15 cellular contexts compared by ENCODE assay signal in genomic region chr12:120006248-120006975, GRCh38. TPM values are rescaled to one million over a fixed set of nuclear protein-coding genes. Genes with fewer than 3 reads are reported as not detected.
A peak's percentile ranks its signal among the peaks of the same experiment; 100 is the strongest.
DNase-seq lines count a peak whose midpoint lies in the region; ATAC-seq, FAIRE-seq and TF ChIP-seq lines count a peak whose summit lies in the region.
"Had no signal": no experiment of that assay in that cellular context is flagged by ENCODE, and none has a peak within 500 bp of the region (broad histone marks: within the 10 kb centered on the region; RNA-seq: fewer than 3 reads in every experiment).

No MANE protein-coding gene starts in this region.

- H3K56ac ChIP-seq in mesendoderm (ENCODE audit: low read length), result no peak overlapping the region

- DNase-seq in CD4-positive, alpha-beta T cell, result no peak
- DNase-seq in ELR (ENCODE audit: low read depth) (peak; percentile 10), mesendoderm (peak; percentile 80), NCI-H2029 treated with DMSO at 0.1 percent for 48 hours (lab: John Stamatoyannopoulos, UW) (no peak), urothelium cell line (ENCODE audit: low spot score) (no peak)
- DNase-seq: C1 segment of cervical spinal cord, erythroblast, heart left ventricle, left cardiac atrium, NCI-H1092, NCI-H2227 treated with DMSO at 0.1 percent for 48 hours, psoas muscle had no signal

- H3K4me1 Mint-ChIP-seq in CD4-positive, alpha-beta T cell (ENCODE audit: low read depth), result peaks cover 56% of the 10 kb centered on the region
- H3K4me1 Mint-ChIP-seq in activated T-helper 17 cell treated with anti-CD3 and anti-CD28 coated beads, Interleukin-2, amount 50 U/mL, for 72 hours, result peaks cover 25% of the 10 kb centered on the region

- H2AK5ac ChIP-seq in mesendoderm (ENCODE audit: low read length), result no peak overlapping the region

- peak overlapping the region; percentile 96 for H3K27ac Mint-ChIP-seq in CD4-positive, alpha-beta T cell
- peak overlapping the region; percentile 100 for H3K27ac Mint-ChIP-seq in activated T-helper 17 cell treated with anti-CD3 and anti-CD28 coated beads, Interleukin-2, amount 50 U/mL, for 72 hours

- no peaks in the 10 kb centered on the region for H3K27me3 ChIP-seq in CD4-positive, alpha-beta T cell (ENCODE audit: control insufficient read depth, insufficient read depth, low read length)
- H3K27me3 ChIP-seq in mesendoderm (ENCODE audit: insufficient read depth, low read length, poor library complexity), result no peaks in the 10 kb centered on the region

- H3K9me3 ChIP-seq in CD4-positive, alpha-beta T cell (ENCODE audit: control insufficient read depth, low read length), result no peaks in the 10 kb centered on the region
- H3K9me3 ChIP-seq: heart left ventricle, psoas muscle had no signal

- peaks cover 4% of the 10 kb centered on the region for H3K4me1 ChIP-seq in mesendoderm (ENCODE audit: control insufficient read depth, low read depth, low read length)
- H3K4me1 ChIP-seq: heart left ventricle, psoas muscle had no signal

- H2BK120ac ChIP-seq in mesendoderm (ENCODE audit: low read depth, low read length), result no peak overlapping the region

- H3K18ac ChIP-seq in mesendoderm (ENCODE audit: low read length), result no peak overlapping the region

- no peak overlapping the region for H2BK15ac ChIP-seq in mesendoderm (replicated peaks; ENCODE audit: low read depth)

- no peaks in the 10 kb centered on the region for H3K27me3 Mint-ChIP-seq in CD4-positive, alpha-beta T cell
- no peaks in the 10 kb centered on the region for H3K27me3 Mint-ChIP-seq in activated T-helper 17 cell treated with anti-CD3 and anti-CD28 coated beads, Interleukin-2, amount 50 U/mL, for 72 hours

- H3K4ac ChIP-seq in mesendoderm (ENCODE audit: low read depth, low read length), result no peak overlapping the region

- H3K9me3 Mint-ChIP-seq in CD4-positive, alpha-beta T cell, result no peaks in the 10 kb centered on the region
- H3K9me3 Mint-ChIP-seq in activated T-helper 17 cell treated with anti-CD3 and anti-CD28 coated beads, Interleukin-2, amount 50 U/mL, for 72 hours, result no peaks in the 10 kb centered on the region

- H4K5ac ChIP-seq in mesendoderm (ENCODE audit: low read length), result no peak overlapping the region

- POLR2A ChIA-PET in CD4-positive, alpha-beta T cell (lab: Charles Lee), result interaction anchor here (0.9 to 5.4 kb wide), 13 partner anchors 8 to 286 kb away, joined by 3 to 106 read pairs (median 6); partner anchors contain the start of genes BICDL1 and RPLP0

- H3K23ac ChIP-seq in mesendoderm (ENCODE audit: low read length), result no peak overlapping the region

- peaks cover 43% of the 10 kb centered on the region for H3K36me3 Mint-ChIP-seq in CD4-positive, alpha-beta T cell (ENCODE audit: low read depth)
- peaks cover 96% of the 10 kb centered on the region for H3K36me3 Mint-ChIP-seq in activated T-helper 17 cell treated with anti-CD3 and anti-CD28 coated beads, Interleukin-2, amount 50 U/mL, for 72 hours (ENCODE audit: low read depth)

- no peaks in the 10 kb centered on the region for H3K79me2 ChIP-seq in mesendoderm (ENCODE audit: control insufficient read depth, insufficient read depth, low read length)

- no peak overlapping the region for H3K9ac ChIP-seq in mesendoderm (ENCODE audit: low read length)

- no CpG with 5 or more reads among the region's 3 CpGs for WGBS in mesendoderm (ENCODE audit: extremely low coverage, insufficient coverage, low lambda C conversion rate)

- CTCF ChIA-PET in CD4-positive, alpha-beta T cell (lab: Charles Lee), result interaction anchor here (0.9 to 2.7 kb wide), 4 partner anchors 18 to 80 kb away, joined by 3 to 21 read pairs (median 10); partner anchors contain the start of gene BICDL1

- H3K79me1 ChIP-seq in mesendoderm (ENCODE audit: low read length), result no peaks in the 10 kb centered on the region

- no peak for TF ChIP-seq CTCF in CD4-positive, alpha-beta T cell (IDR thresholded peaks at IDR 0.05)

- H3K4me3 ChIP-seq in mesendoderm (ENCODE audit: low read length), result no peak overlapping the region
- H3K4me3 ChIP-seq: heart left ventricle, psoas muscle had no signal

- H3K27ac ChIP-seq in CD4-positive, alpha-beta T cell (ENCODE audit: low read depth, low read length), result peak overlapping the region; percentile 90
- no peak overlapping the region for H3K27ac ChIP-seq in mesendoderm (ENCODE audit: low read depth, low read length)
- H3K27ac ChIP-seq: psoas muscle had no signal

- no peak overlapping the region for H3K4me2 ChIP-seq in mesendoderm (ENCODE audit: low read length)

- intact Hi-C loops in CD4-positive, alpha-beta T cell (cut with DNase I, micrococcal nuclease), result loop anchor here (2.0 to 5.0 kb wide), 2 partner anchors 16 to 81 kb away; no protein-coding TSS in a partner anchor

- H2BK5ac ChIP-seq in mesendoderm (ENCODE audit: low read length), result no peak overlapping the region

- H4K8ac ChIP-seq in mesendoderm (ENCODE audit: low read depth, low read length), result no peak overlapping the region

- H3K36me3 ChIP-seq in mesendoderm (ENCODE audit: control insufficient read depth, insufficient read depth, low read length), result no peaks in the 10 kb centered on the region
- H3K36me3 ChIP-seq: heart left ventricle had no signal

- ATAC-seq in CD4-positive, alpha-beta T cell (ENCODE audit: poor library complexity), result peak; percentile 18
- peak; percentile 85 for ATAC-seq in activated T-helper 17 cell treated with anti-CD3 and anti-CD28 coated beads, Interleukin-2, amount 50 U/mL, for 72 hours (replicated peaks)
- ATAC-seq in GM21737 (IDR thresholded peaks at IDR 0.05; ENCODE audit: unreplicated experiment), result no peak
- no peak for ATAC-seq in SK-N-SH treated with all-trans-retinoic acid at 6 μM for 48 hours
- ATAC-seq: heart left ventricle, psoas muscle had no signal

- H3K4me3 Mint-ChIP-seq in CD4-positive, alpha-beta T cell, result peak overlapping the region; percentile 6
- H3K4me3 Mint-ChIP-seq in activated T-helper 17 cell treated with anti-CD3 and anti-CD28 coated beads, Interleukin-2, amount 50 U/mL, for 72 hours, result peak overlapping the region; percentile 80

- no peak for FAIRE-seq in urothelium cell line (lab: Jason Lieb, UNC)

TF ChIP-seq in SK-N-SH treated with all-trans-retinoic acid at 6 μM for 48 hours, 23 proteins besides CTCF, POLR2A, EP300 and RAD21 (continues in another document):
- TF ChIP-seq CREB5 (CRISPR knock-in tag; IDR thresholded peaks at IDR 0.05; ENCODE audit: low read depth), result no peak
- TF ChIP-seq ZNF565 (CRISPR knock-in tag; conservative IDR thresholded peaks at IDR 0.05; ENCODE audit: low read depth), result no peak
- no peak for TF ChIP-seq CSRNP3 (CRISPR knock-in tag; IDR thresholded peaks at IDR 0.05)
- TF ChIP-seq ARNTL (CRISPR knock-in tag; IDR thresholded peaks at IDR 0.05; ENCODE audit: borderline replicate concordance, low read depth), result no peak
- no peak for TF ChIP-seq ZFP30 (CRISPR knock-in tag; IDR thresholded peaks at IDR 0.05)
- TF ChIP-seq ZNF8 (CRISPR knock-in tag; IDR thresholded peaks at IDR 0.05), result no peak
- no peak for TF ChIP-seq TSHZ2 (CRISPR knock-in tag; IDR thresholded peaks at IDR 0.05)
- TF ChIP-seq BACH2 (CRISPR knock-in tag; IDR thresholded peaks at IDR 0.05; ENCODE audit: borderline replicate concordance), result no peak
- no peak for TF ChIP-seq ZC3H10 (CRISPR knock-in tag; IDR thresholded peaks at IDR 0.05)

RNA-seq across cellular contexts. Expression of gene BICDL1, which starts 17.4 kb away (rescaled TPM):
- 100 to 1,000 TPM; 143 to 146 TPM for total RNA-seq in CD4-positive, alpha-beta T cell
- total RNA-seq in activated T-helper 17 cell treated with anti-CD3 and anti-CD28 coated beads, Interleukin-2, amount 50 U/mL, for 72 hours, result 10 to 100 TPM; 36.9 to 91.6 TPM
- 6.9 TPM for polyA plus RNA-seq in mesendoderm (2013, experiment 1 of 2)
- 7.8 TPM for polyA plus RNA-seq in mesendoderm (2013, experiment 2 of 2)

Comparison
In these comparisons a context has a peak if more than half of its experiments do, and no peak if none do; other contexts are left out.
1. ATAC-seq: peak in CD4-positive, alpha-beta T cell (single experiment) and activated T-helper 17 cell treated with anti-CD3 and anti-CD28 coated beads, Interleukin-2, amount 50 U/mL, for 72 hours (single experiment); none in GM21737 (single experiment) and SK-N-SH treated with all-trans-retinoic acid at 6 μM for 48 hours (single experiment).
2. DNase-seq: peak in ELR (single experiment) and mesendoderm (single experiment); none in CD4-positive, alpha-beta T cell (0 of 10), NCI-H2029 treated with DMSO at 0.1 percent for 48 hours (single experiment) and urothelium cell line (single experiment).